ENCODE assay signal across 14 cellular contexts in the genomic region with DNA sequence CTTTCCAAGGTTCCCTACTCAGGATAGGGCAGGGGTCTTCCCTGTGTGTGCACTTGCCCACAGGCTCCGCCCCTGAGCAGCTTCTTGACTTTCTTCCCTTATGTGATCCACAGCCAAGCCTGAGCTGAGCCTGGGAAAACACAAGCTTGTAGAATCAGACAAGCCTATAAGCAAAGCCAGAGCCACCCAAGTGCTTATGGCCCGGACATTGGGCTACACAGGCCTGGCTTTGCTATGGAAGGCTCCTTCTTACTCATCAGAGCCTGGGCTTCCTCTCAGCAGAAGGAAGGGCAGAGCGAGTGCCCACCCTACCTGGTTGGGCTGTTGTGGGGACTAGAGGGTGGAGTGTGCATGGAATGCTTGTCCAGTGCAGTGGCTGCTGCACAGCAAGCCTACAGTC. TPM values are rescaled to one million over a fixed set of nuclear protein-coding genes. Genes with fewer than 3 reads are reported as not detected.
DNase-seq lines count a peak whose midpoint lies in the region; ATAC-seq and TF ChIP-seq lines count a peak whose summit lies in the region.
"Had no signal": no experiment of that assay in that cellular context is flagged by ENCODE, and none has a peak within 500 bp of the region (broad histone marks: within the 10 kb centered on the region; RNA-seq: fewer than 3 reads in every experiment).

No MANE protein-coding gene starts in this region.

- peak overlapping the region; percentile 25 to 91 for H3K27ac Mint-ChIP-seq in effector memory CD8-positive, alpha-beta T cell
- H3K27ac Mint-ChIP-seq in progenitor cell of endocrine pancreas = peak overlapping the region; percentile 2

- TF ChIP-seq CTCF in progenitor cell of endocrine pancreas (IDR thresholded peaks at IDR 0.05; ENCODE audit: unreplicated experiment) = no peak

- H3K4me1 Mint-ChIP-seq in activated T-cell treated with anti-CD3 and anti-CD28 coated beads, Interleukin-2, amount 50 U/mL, for 4 hours (ENCODE audit: low read depth) = peaks cover 21% of the 10 kb centered on the region
- peaks cover 18 to 24% of the 10 kb centered on the region in 2 donors for H3K4me1 Mint-ChIP-seq in effector memory CD8-positive, alpha-beta T cell (ENCODE audit: low read depth in 2 of 2)
- peaks cover 14% of the 10 kb centered on the region for H3K4me1 Mint-ChIP-seq in progenitor cell of endocrine pancreas (ENCODE audit: low read depth)

- no peaks in the 10 kb centered on the region for H3K27me3 Mint-ChIP-seq in activated T-cell treated with anti-CD3 and anti-CD28 coated beads, Interleukin-2, amount 50 U/mL, for 4 hours (ENCODE audit: low read depth)
- H3K27me3 Mint-ChIP-seq in effector memory CD8-positive, alpha-beta T cell = no peaks in the 10 kb centered on the region
- H3K27me3 Mint-ChIP-seq in progenitor cell of endocrine pancreas = no peaks in the 10 kb centered on the region

- ATAC-seq in activated T-cell treated with anti-CD3 and anti-CD28 coated beads, Interleukin-2, amount 50 U/mL, for 4 hours = no peak
- ATAC-seq in effector memory CD8-positive, alpha-beta T cell (replicated peaks) = no peak
- ATAC-seq in HG03460 (IDR thresholded peaks at IDR 0.05; ENCODE audit: unreplicated experiment) = no peak
- ATAC-seq: K562, PC-3 had no signal

- no peaks in the 10 kb centered on the region for H3K9me3 Mint-ChIP-seq in activated T-cell treated with anti-CD3 and anti-CD28 coated beads, Interleukin-2, amount 50 U/mL, for 4 hours
- no peaks in the 10 kb centered on the region for H3K9me3 Mint-ChIP-seq in effector memory CD8-positive, alpha-beta T cell
- H3K9me3 Mint-ChIP-seq in progenitor cell of endocrine pancreas (ENCODE audit: low read depth) = no peaks in the 10 kb centered on the region

- peak overlapping the region; percentile 70 for H3K4me3 Mint-ChIP-seq in activated T-cell treated with anti-CD3 and anti-CD28 coated beads, Interleukin-2, amount 50 U/mL, for 4 hours
- H3K4me3 Mint-ChIP-seq in effector memory CD8-positive, alpha-beta T cell = peak overlapping the region; percentile 80 to 83
- H3K4me3 Mint-ChIP-seq in progenitor cell of endocrine pancreas (ENCODE audit: low read depth) = peak overlapping the region; percentile 64

- no peak for DNase-seq in activated T-cell treated with anti-CD3 and anti-CD28 coated beads, Interleukin-2, amount 50 U/mL, for 4 hours
- no peak for DNase-seq in activated T-cell treated with anti-CD3 and anti-CD28 coated beads, Interleukin-2, amount 50 U/mL, for 1 hour
- DNase-seq in HT-29 (ENCODE audit: low spot score) (peak; percentile 14), progenitor cell of endocrine pancreas (ENCODE audit: low spot score, unreplicated experiment) (no peak), AML-193 (lab: John Stamatoyannopoulos, UW) (no peak), NCI-H1930 (lab: John Stamatoyannopoulos, UW) (no peak)
- no peak for DNase-seq in effector memory CD8-positive, alpha-beta T cell
- DNase-seq: activated effector memory CD4-positive, alpha-beta T cell treated with Interleukin-2 at 50 U/mL for 16 hours; effector CD4-positive, alpha-beta T cell; GOT3; left ventricle myocardium superior; PC-3 had no signal

- no peaks in the 10 kb centered on the region for H3K36me3 Mint-ChIP-seq in activated T-cell treated with anti-CD3 and anti-CD28 coated beads, Interleukin-2, amount 50 U/mL, for 4 hours (ENCODE audit: insufficient read depth)
- H3K36me3 Mint-ChIP-seq in effector memory CD8-positive, alpha-beta T cell (ENCODE audit: insufficient read depth) = peaks cover 6% of the 10 kb centered on the region
- H3K36me3 Mint-ChIP-seq in progenitor cell of endocrine pancreas (ENCODE audit: insufficient read depth) = no peaks in the 10 kb centered on the region

RNA-seq across cellular contexts. Expression of a gene that starts 1.3 kb away (rescaled TPM):
- total RNA-seq in activated T-cell treated with anti-CD3 and anti-CD28 coated beads, Interleukin-2, amount 50 U/mL, for 4 hours = 100 to 1,000 TPM in 2 of 3 donors, 10 to 100 TPM in 1; 95.4 to 116 (median 101) TPM
- total RNA-seq in HT-29 (2014; rRNA removed; shearing (Covaris generic)) = 99.9 and 119 TPM in 2 replicates
- 21.2 and 26.3 TPM in 2 replicates for total RNA-seq in progenitor cell of endocrine pancreas

RNA-seq across cellular contexts. Expression of a gene that starts 35.5 kb away (rescaled TPM):
- 10 to 100 TPM; 72.2 to 77.9 (median 76.7) TPM for total RNA-seq in activated T-cell treated with anti-CD3 and anti-CD28 coated beads, Interleukin-2, amount 50 U/mL, for 4 hours
- 122 and 166 TPM in 2 replicates for total RNA-seq in HT-29 (2014; rRNA removed; shearing (Covaris generic))
- 67.7 and 70.8 TPM in 2 replicates for total RNA-seq in progenitor cell of endocrine pancreas
